Comparison of ENCODE assay signal across 1 cellular context in genomic region chr17:56908061-56908542, GRCh38.
TF ChIP-seq lines count a peak whose summit lies in the region.

No MANE protein-coding gene starts in this region.

TF ChIP-seq in GM12878, 131 proteins besides CTCF, POLR2A, EP300 and RAD21 (continued from another document and continues in another):
- TF ChIP-seq SKIL (IDR thresholded peaks at IDR 0.05; ENCODE audit: low read depth, poor library complexity, severe bottlenecking) (no peak), MTA3 (IDR thresholded peaks at IDR 0.05; ENCODE audit: borderline replicate concordance, low read length) (no peak), YY1 (IDR thresholded peaks at IDR 0.05; ENCODE audit: low read depth, low read length) (no peak), FOXM1 (IDR thresholded peaks at IDR 0.05; ENCODE audit: low read depth, low read length) (no peak), EGR1 (IDR thresholded peaks at IDR 0.05; ENCODE audit: borderline replicate concordance in 1 of 2, low read depth in 2 of 2, low read length in 2 of 2) (no peak), ASH2L (IDR thresholded peaks at IDR 0.05; ENCODE audit: borderline replicate concordance, low read depth) (no peak), NFIC (IDR thresholded peaks at IDR 0.05; ENCODE audit: low read depth, low read length) (no peak), CREM (IDR thresholded peaks at IDR 0.05; ENCODE audit: low read depth) (no peak), ETV6 (conservative IDR thresholded peaks at IDR 0.05 in 1 of 2, IDR thresholded peaks at IDR 0.05 in 1 of 2; ENCODE audit: borderline replicate concordance in 1 of 2, low read depth in 1 of 2) (no peak), CUX1 (IDR thresholded peaks at IDR 0.05; ENCODE audit: insufficient replicate concordance, low read depth, low read length) (peak; percentile 34), EZH2 (IDR thresholded peaks at IDR 0.05; ENCODE audit: borderline replicate concordance, control insufficient read depth, low read depth, low read length) (no peak), SUZ12 (IDR thresholded peaks at IDR 0.05; ENCODE audit: unreplicated experiment) (no peak), IKZF1 (conservative IDR thresholded peaks at IDR 0.05) (peak; percentile 69), NRF1 (conservative IDR thresholded peaks at IDR 0.05; ENCODE audit: low read depth, low read length) (no peak), SIN3A (IDR thresholded peaks at IDR 0.05; ENCODE audit: low read depth, low read length) (peak; percentile 64; the same call in 1 of the 2 replicates), PAX8 (IDR thresholded peaks at IDR 0.05) (no peak), ZNF274 (IDR thresholded peaks at IDR 0.05; ENCODE audit: insufficient read depth, insufficient read length) (no peak), BCL3 (IDR thresholded peaks at IDR 0.05; ENCODE audit: borderline replicate concordance, insufficient read depth, low read depth, low read length, poor library complexity, severe bottlenecking) (no peak), POLR2AphosphoS2 (IDR thresholded peaks at IDR 0.05; ENCODE audit: low read depth, low read length) (no peak), NR2F1 (conservative IDR thresholded peaks at IDR 0.05) (no peak), PML (IDR thresholded peaks at IDR 0.05; ENCODE audit: low read length) (no peak), SPI1 (IDR thresholded peaks at IDR 0.05; ENCODE audit: borderline replicate concordance, insufficient read depth, low read depth, low read length) (peak; percentile 31; the same call in 1 of the 2 replicates), PAX5 (IDR thresholded peaks at IDR 0.05; ENCODE audit: borderline replicate concordance, low read depth, low read length) (no peak), BRCA1 (IDR thresholded peaks at IDR 0.05; ENCODE audit: low read depth, low read length) (no peak), ZBTB33 (IDR thresholded peaks at IDR 0.05) (no peak), CBX5 (IDR thresholded peaks at IDR 0.05; ENCODE audit: low read depth) (no peak), FOXK2 (IDR thresholded peaks at IDR 0.05) (no peak), RELB (IDR thresholded peaks at IDR 0.05; ENCODE audit: low read depth) (0 out of 2 replicates have a peak, but pooled peaks have one; percentile 33), USF1 (IDR thresholded peaks at IDR 0.05; ENCODE audit: borderline replicate concordance, extremely low read length, insufficient read depth, low read depth, low read length) (no peak), KDM1A (IDR thresholded peaks at IDR 0.05; ENCODE audit: borderline replicate concordance) (no peak), SMAD5 (IDR thresholded peaks at IDR 0.05; ENCODE audit: low read depth) (no peak), ZNF592 (IDR thresholded peaks at IDR 0.05) (no peak), SREBF2 (IDR thresholded peaks at IDR 0.05; ENCODE audit: low read length) (no peak), STAT1 (conservative IDR thresholded peaks at IDR 0.05) (no peak), SIX5 (IDR thresholded peaks at IDR 0.05; ENCODE audit: low read depth, low read length, severe bottlenecking) (no peak), CEBPB (IDR thresholded peaks at IDR 0.05; ENCODE audit: borderline replicate concordance in 1 of 2, low read depth in 2 of 2, low read length in 2 of 2) (no peak), BCLAF1 (IDR thresholded peaks at IDR 0.05) (no peak), NR2C1 (IDR thresholded peaks at IDR 0.05) (no peak), PKNOX1 (IDR thresholded peaks at IDR 0.05) (peak; percentile 96)
